ENCODE assay signal across 10 cellular contexts in genomic region chr11:15276616-15277015, GRCh38.
A peak's percentile ranks its signal among the peaks of the same experiment; 100 is the strongest.
DNase-seq lines count a peak whose midpoint lies in the region; ATAC-seq and TF ChIP-seq lines count a peak whose summit lies in the region.
"Had no signal": no experiment of that assay in that cellular context is flagged by ENCODE, and none has a peak within 500 bp of the region (broad histone marks: within the 10 kb centered on the region; RNA-seq: fewer than 3 reads in every experiment).

No MANE protein-coding gene starts in this region.

- TF ChIP-seq POLR2A in esophagus squamous epithelium (IDR thresholded peaks at IDR 0.05) = no peak

- H3K4me1 ChIP-seq in cardiac muscle cell (ENCODE audit: low read depth) (peaks cover 11% of the 10 kb centered on the region), right atrium auricular region (no peaks in the 10 kb centered on the region), esophagus squamous epithelium (no peaks in the 10 kb centered on the region)

- H3K27ac ChIP-seq in cardiac muscle cell (no peak overlapping the region), right atrium auricular region (no peak overlapping the region), esophagus squamous epithelium (no peak overlapping the region)

- no peak overlapping the region for H3K4me3 ChIP-seq in cardiac muscle cell
- H3K4me3 ChIP-seq in right atrium auricular region = no peak overlapping the region
- H3K4me3 ChIP-seq in esophagus squamous epithelium = no peak overlapping the region

- WGBS in esophagus squamous epithelium, 2 donors = 23 to 24% methylated on average over 3 of the region's 3 CpGs

- H3K9me3 Mint-ChIP-seq in endothelial cell (ENCODE audit: unreplicated experiment) (no peaks in the 10 kb centered on the region), type B pancreatic cell (no peaks in the 10 kb centered on the region)

- H3K36me3 Mint-ChIP-seq in endothelial cell (ENCODE audit: low read depth, unreplicated experiment) (no peaks in the 10 kb centered on the region), type B pancreatic cell (no peaks in the 10 kb centered on the region)

- TF ChIP-seq CTCF in cardiac muscle cell (IDR thresholded peaks at IDR 0.05; ENCODE audit: low read depth, low read length) = peak; percentile 27
- peak in 1 of 2 donors; percentile 54 for TF ChIP-seq CTCF in right atrium auricular region (IDR thresholded peaks at IDR 0.05)
- TF ChIP-seq CTCF in endothelial cell (IDR thresholded peaks at IDR 0.05; ENCODE audit: unreplicated experiment) = peak; percentile 77
- TF ChIP-seq CTCF in type B pancreatic cell (conservative IDR thresholded peaks at IDR 0.05) = peak; percentile 74
- peak in 1 of 6 experiments; percentile 12 for TF ChIP-seq CTCF in esophagus squamous epithelium (IDR thresholded peaks at IDR 0.05)

- intact Hi-C loops in esophagus squamous epithelium (cut with DNase I) = no loop called here

- H3K4me1 Mint-ChIP-seq in endothelial cell (ENCODE audit: unreplicated experiment) (peaks cover 6% of the 10 kb centered on the region), type B pancreatic cell (ENCODE audit: unreplicated experiment) (peaks cover 11% of the 10 kb centered on the region)

- H3K9me3 ChIP-seq in cardiac muscle cell (ENCODE audit: low read depth) (no peaks in the 10 kb centered on the region), right atrium auricular region (no peaks in the 10 kb centered on the region), esophagus squamous epithelium (no peaks in the 10 kb centered on the region)

- H3K27ac Mint-ChIP-seq in endothelial cell (ENCODE audit: unreplicated experiment) (no peak overlapping the region), type B pancreatic cell (no peak overlapping the region)

- H3K4me3 Mint-ChIP-seq in endothelial cell (ENCODE audit: unreplicated experiment) (no peak overlapping the region), type B pancreatic cell (no peak overlapping the region)

- ATAC-seq in GM19395 (IDR thresholded peaks at IDR 0.05; ENCODE audit: unreplicated experiment) = no peak

- no peaks in the 10 kb centered on the region for H3K27me3 ChIP-seq in cardiac muscle cell
- H3K27me3 ChIP-seq in right atrium auricular region = no peaks in the 10 kb centered on the region
- peaks cover 0 to 10% (median 0%) of the 10 kb centered on the region in 4 donors for H3K27me3 ChIP-seq in esophagus squamous epithelium

- DNase-seq in cardiac muscle cell (ENCODE audit: low read depth in 1 of 2, low spot score in 1 of 2) = peak; percentile 6 to 26
- no peak for DNase-seq in right atrium auricular region (ENCODE audit: low spot score)
- peak; percentile 14 to 68 for DNase-seq in NCI-H526 (lab: John Stamatoyannopoulos, UW)
- peak; percentile 28 for DNase-seq in endothelial cell (ENCODE audit: low spot score)
- no peak for DNase-seq in type B pancreatic cell (ENCODE audit: extremely low spot score, unreplicated experiment)
- no peak for DNase-seq in activated T-cell treated with anti-CD3 and anti-CD28 coated beads, Interleukin-2, amount 50 U/mL, for 48 hours
- DNase-seq in esophagus squamous epithelium (lab: John Stamatoyannopoulos, UW) = no peak
- DNase-seq: activated CD4-positive, alpha-beta T cell treated with anti-CD3 and anti-CD28 coated beads, Interleukin-2, amount 50 U/mL, for 48 hours; GOT3 had no signal

- H3K27me3 Mint-ChIP-seq in endothelial cell (ENCODE audit: unreplicated experiment) = peaks cover 2% of the 10 kb centered on the region
- peaks cover 7% of the 10 kb centered on the region for H3K27me3 Mint-ChIP-seq in type B pancreatic cell

- H3K36me3 ChIP-seq in cardiac muscle cell = no peaks in the 10 kb centered on the region
- H3K36me3 ChIP-seq in right atrium auricular region = no peaks in the 10 kb centered on the region
- no peaks in the 10 kb centered on the region for H3K36me3 ChIP-seq in esophagus squamous epithelium

Comparison
In these comparisons a context has a peak if more than half of its experiments do, and no peak if none do; other contexts are left out.
1. DNase-seq: peak in cardiac muscle cell (2 of 2), NCI-H526 (2 of 2) and endothelial cell (single experiment); none in right atrium auricular region (single experiment), type B pancreatic cell (single experiment), activated T-cell treated with anti-CD3 and anti-CD28 coated beads, Interleukin-2, amount 50 U/mL, for 48 hours (0 of 2) and esophagus squamous epithelium (single experiment).